11 cellular contexts compared by ENCODE assay signal in the genomic region with DNA sequence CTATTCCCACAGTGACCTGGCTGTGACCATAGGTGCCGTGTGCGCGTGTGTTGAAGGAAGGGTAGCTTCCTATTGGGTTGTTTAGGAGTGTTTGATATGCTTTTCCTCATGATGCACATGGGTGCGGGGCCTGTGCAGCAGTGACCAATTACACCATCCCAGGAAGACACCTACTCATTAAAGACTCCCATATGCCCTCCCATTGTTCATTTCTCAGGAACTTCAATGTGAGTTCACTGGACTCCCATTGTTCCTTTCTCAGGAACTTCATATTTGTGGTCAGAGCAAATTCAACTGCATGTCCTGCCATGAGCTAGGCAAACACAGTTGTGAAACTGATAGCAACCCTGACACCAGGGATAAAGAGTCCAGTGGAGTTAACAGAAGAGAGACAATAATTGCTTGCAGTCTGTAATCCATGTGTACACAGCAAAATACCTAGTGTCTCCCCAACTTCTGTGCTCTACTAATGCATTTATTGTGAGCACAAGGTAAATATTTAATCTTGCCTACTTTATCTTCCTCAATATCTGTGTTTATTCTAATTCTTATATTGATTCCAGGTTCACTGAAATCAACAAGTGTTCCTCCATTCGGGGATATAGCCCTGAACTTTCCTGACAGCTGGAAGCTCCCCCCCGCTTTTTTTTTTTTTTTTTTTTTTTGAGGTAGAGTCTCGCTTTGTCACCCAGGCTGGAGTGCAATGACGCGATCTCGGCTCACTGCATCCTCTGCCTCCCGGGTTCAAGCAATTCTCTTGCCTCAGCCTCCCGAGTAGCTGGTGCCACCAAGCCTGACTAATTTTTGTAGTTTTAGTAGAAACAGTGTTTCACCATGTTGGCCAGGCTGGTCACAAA. TPM values are rescaled to one million over a fixed set of nuclear protein-coding genes. Genes with fewer than 3 reads are reported as not detected.
DNase-seq lines count a peak whose midpoint lies in the region; TF ChIP-seq lines count a peak whose summit lies in the region.
"Had no signal": no experiment of that assay in that cellular context is flagged by ENCODE, and none has a peak within 500 bp of the region (broad histone marks: within the 10 kb centered on the region; RNA-seq: fewer than 3 reads in every experiment).

No MANE protein-coding gene starts in this region.

- peak; percentile 64 for DNase-seq in LNCaP clone FGC (ENCODE audit: low read depth)
- DNase-seq in astrocyte of the hippocampus (ENCODE audit: low read depth, low spot score), result peak; percentile 63
- DNase-seq in kidney tubule cell (ENCODE audit: low spot score), result peak; percentile 90
- no peak for DNase-seq in stimulated activated naive CD4-positive, alpha-beta T cell (lab: John Stamatoyannopoulos, UW)
- no peak for DNase-seq in NOMO-1 (lab: John Stamatoyannopoulos, UW; ENCODE audit: unreplicated experiment in 2 of 2)
- DNase-seq in anterior cingulate cortex (lab: John Stamatoyannopoulos, UW), result no peak
- DNase-seq in cardiac septum (ENCODE audit: low spot score), result no peak
- DNase-seq: NCI-H1092, SK-N-SH had no signal

- TF ChIP-seq CTCF in C4-2B (conservative IDR thresholded peaks at IDR 0.05) (no peak), LNCaP clone FGC (IDR thresholded peaks at IDR 0.05; ENCODE audit: control insufficient read depth, extremely low read depth, insufficient read depth) (no peak)

- peak overlapping the region; percentile 77 for H3K27ac ChIP-seq in C4-2B

- intact Hi-C loops in cardiac septum (cut with DNase I), result no loop called here

- no peak overlapping the region for H3K4me3 ChIP-seq in LNCaP clone FGC (ENCODE audit: low read depth, low read length)

RNA-seq across cellular contexts. Expression of a gene that starts 57.5 kb away (rescaled TPM):
- total RNA-seq in cardiac septum, result not detected
- total RNA-seq: posterior vena cava had no signal

Comparison
In these comparisons a context has a peak if more than half of its experiments do, and no peak if none do; other contexts are left out.
1. DNase-seq: peak in LNCaP clone FGC (single experiment), astrocyte of the hippocampus (single experiment) and kidney tubule cell (single experiment); none in stimulated activated naive CD4-positive, alpha-beta T cell (0 of 6), NOMO-1 (0 of 2), anterior cingulate cortex (0 of 58) and cardiac septum (single experiment).